15 cellular contexts compared by ENCODE assay signal in the genomic region with DNA sequence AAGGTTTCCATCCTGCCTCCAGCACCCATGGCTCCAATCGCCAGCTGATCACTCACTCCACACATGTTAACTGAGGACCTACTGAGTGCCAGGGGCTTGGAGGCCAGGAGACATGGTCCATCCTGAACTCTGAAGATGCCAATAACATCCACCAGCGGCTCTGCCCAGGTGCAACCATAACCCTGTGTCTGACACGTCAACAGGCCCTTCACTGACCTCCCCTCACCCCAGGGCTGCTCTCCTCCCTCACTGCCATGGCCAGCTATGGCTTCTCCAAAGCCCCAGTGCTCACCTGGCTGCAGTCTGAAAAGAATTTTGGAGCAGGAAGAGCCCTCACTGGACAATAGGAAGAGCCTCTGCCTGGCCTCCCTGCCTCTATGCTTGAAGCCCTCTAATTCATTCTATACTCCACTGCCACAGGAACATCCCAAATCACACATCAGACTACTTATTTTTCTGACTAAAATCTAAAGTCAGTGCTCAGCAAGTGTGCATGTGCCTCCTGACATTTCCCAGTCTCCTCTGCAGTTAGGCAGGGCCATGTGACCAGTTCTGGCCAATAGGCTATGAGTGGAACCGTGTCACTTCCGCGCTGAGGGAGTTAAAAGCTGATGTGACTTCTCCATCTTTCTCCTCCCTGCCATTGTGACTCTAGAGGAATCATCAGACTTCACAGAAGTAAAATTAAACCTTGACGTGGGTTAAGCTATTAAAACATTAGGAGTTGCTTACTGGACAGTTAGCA. TPM values are rescaled to one million over a fixed set of nuclear protein-coding genes. Genes with fewer than 3 reads are reported as not detected.
A peak's percentile ranks its signal among the peaks of the same experiment; 100 is the strongest.
DNase-seq lines count a peak whose midpoint lies in the region; ATAC-seq and TF ChIP-seq lines count a peak whose summit lies in the region.
"Had no signal": no experiment of that assay in that cellular context is flagged by ENCODE, and none has a peak within 500 bp of the region (broad histone marks: within the 10 kb centered on the region; RNA-seq: fewer than 3 reads in every experiment).

No MANE protein-coding gene starts in this region.

- no peak for ATAC-seq in GM18517 (IDR thresholded peaks at IDR 0.05; ENCODE audit: unreplicated experiment)
- ATAC-seq: GM23338 had no signal

- DNase-seq in breast epithelium (ENCODE audit: low spot score in 2 of 2) (no peak), mammary epithelial cell (no peak), WERI-Rb-1 (peak; percentile 3), chondrocyte (ENCODE audit: low spot score) (peak; percentile 43), mesenteric fat pad (ENCODE audit: low spot score) (peak; percentile 82), ascending aorta (ENCODE audit: low spot score in 2 of 2) (no peak), NCI-H2227 (lab: John Stamatoyannopoulos, UW; ENCODE audit: unreplicated experiment) (no peak)
- DNase-seq: ACHN; CD4-positive, CD25-positive, alpha-beta regulatory T cell; DMS53; GF-D8; H7 had no signal

- TF ChIP-seq POLR2A in breast epithelium (IDR thresholded peaks at IDR 0.05), result no peak

- intact Hi-C loops in breast epithelium (cut with DNase I; ENCODE audit: low total_unique reads), result no loop called here
- intact Hi-C loops in mammary epithelial cell (cut with micrococcal nuclease), result no loop called here
- intact Hi-C loops in ascending aorta (cut with DNase I), result no loop called here

- CTCF ChIA-PET in mammary epithelial cell (lab: Charles Lee; ENCODE audit: low non-redundant PET), result no interaction called here

- H4K20me1 ChIP-seq in mammary epithelial cell (ENCODE audit: insufficient read depth, low read length), result no peaks in the 10 kb centered on the region
- H4K20me1 ChIP-seq: BLaER1 treated with 17β-estradiol and CSF1 and Interleukin-3, amounts not matched to agents 10 nM and 100 nM had no signal

- TF ChIP-seq CTCF in breast epithelium (IDR thresholded peaks at IDR 0.05) (no peak), mammary epithelial cell (conservative IDR thresholded peaks at IDR 0.05 in 1 of 2, IDR thresholded peaks at IDR 0.05 in 1 of 2; ENCODE audit: extremely low read depth in 1 of 2, insufficient read depth in 1 of 2, low read depth in 1 of 2, low read length in 2 of 2) (no peak), WERI-Rb-1 (IDR thresholded peaks at IDR 0.05; ENCODE audit: low read depth, low read length) (no peak), chondrocyte (IDR thresholded peaks at IDR 0.05) (no peak), ascending aorta (IDR thresholded peaks at IDR 0.05) (no peak)

- 98% methylated on average over 7 of the region's 7 CpGs for WGBS in mammary epithelial cell (ENCODE audit: low coverage, missing lambda C conversion rate)

- no peak overlapping the region for H3K9ac ChIP-seq in mammary epithelial cell (ENCODE audit: insufficient read depth, low read length)
- H3K9ac ChIP-seq: BLaER1 treated with 17β-estradiol and CSF1 and Interleukin-3, amounts not matched to agents 10 nM and 100 nM had no signal

- H3K4me1 Mint-ChIP-seq in chondrocyte (ENCODE audit: low read depth), result no peaks in the 10 kb centered on the region
- H3K4me1 Mint-ChIP-seq: CD4-positive, CD25-positive, alpha-beta regulatory T cell had no signal

- no peak overlapping the region for H3K4me3 Mint-ChIP-seq in chondrocyte (ENCODE audit: unreplicated experiment)
- H3K4me3 Mint-ChIP-seq: CD4-positive, CD25-positive, alpha-beta regulatory T cell; GM23338 had no signal

- peaks cover 8% of the 10 kb centered on the region for H3K9me3 Mint-ChIP-seq in chondrocyte (ENCODE audit: low read depth)
- H3K9me3 Mint-ChIP-seq: GM23338 had no signal

- H3K36me3 Mint-ChIP-seq in chondrocyte (ENCODE audit: low read depth), result peaks cover 5% of the 10 kb centered on the region
- H3K36me3 Mint-ChIP-seq: CD4-positive, CD25-positive, alpha-beta regulatory T cell had no signal

- no peak overlapping the region for H3K27ac Mint-ChIP-seq in chondrocyte (ENCODE audit: unreplicated experiment)
- H3K27ac Mint-ChIP-seq: GM23338 had no signal

- no peaks in the 10 kb centered on the region for H3K79me2 ChIP-seq in mammary epithelial cell (ENCODE audit: insufficient read depth, low read length)

- in situ Hi-C loops in mammary epithelial cell (cut with MboI; ENCODE audit: low sequenced_read_pairs in 2 of 2), result no loop called here

- H3K4me2 ChIP-seq in mammary epithelial cell (ENCODE audit: insufficient read depth, low read depth, low read length), result no peak overlapping the region
- H3K4me2 ChIP-seq: BLaER1 treated with 17β-estradiol and CSF1 and Interleukin-3, amounts not matched to agents 10 nM and 100 nM; GM23338 had no signal

- peaks cover 24% of the 10 kb centered on the region for H3K27me3 Mint-ChIP-seq in chondrocyte (ENCODE audit: low read depth)

- H2AFZ ChIP-seq in mammary epithelial cell (ENCODE audit: low read depth, low read length), result no peak overlapping the region
- H2AFZ ChIP-seq: GM23338 had no signal

- no peaks in the 10 kb centered on the region for H3K27me3 ChIP-seq in breast epithelium
- H3K27me3 ChIP-seq in mammary epithelial cell (ENCODE audit: insufficient read depth, low read length), result no peaks in the 10 kb centered on the region
- no peaks in the 10 kb centered on the region for H3K27me3 ChIP-seq in WERI-Rb-1 (ENCODE audit: insufficient read depth, low read depth, severe bottlenecking)
- no peaks in the 10 kb centered on the region for H3K27me3 ChIP-seq in ascending aorta
- H3K27me3 ChIP-seq: BLaER1 treated with 17β-estradiol and CSF1 and Interleukin-3, amounts not matched to agents 10 nM and 100 nM had no signal

- dilution Hi-C loops in mammary epithelial cell (cut with HindIII; ENCODE audit: low sequenced_read_pairs), result no loop called here

- H3K4me1 ChIP-seq in breast epithelium, result peaks cover 0 to 6% of the 10 kb centered on the region in 2 donors
- H3K4me1 ChIP-seq in mammary epithelial cell (ENCODE audit: insufficient read depth, low read length), result peaks cover 26% of the 10 kb centered on the region
- H3K4me1 ChIP-seq in ascending aorta, result peaks cover 0 to 9% of the 10 kb centered on the region in 2 donors

- H3K9me3 ChIP-seq in breast epithelium, result no peaks in the 10 kb centered on the region
- H3K9me3 ChIP-seq in mammary epithelial cell (replicated peaks; ENCODE audit: insufficient read depth, low read length), result no peaks in the 10 kb centered on the region
- H3K9me3 ChIP-seq in WERI-Rb-1 (ENCODE audit: severe bottlenecking), result no peaks in the 10 kb centered on the region
- no peaks in the 10 kb centered on the region for H3K9me3 ChIP-seq in ascending aorta

- H3K36me3 ChIP-seq in breast epithelium (no peaks in the 10 kb centered on the region), mammary epithelial cell (ENCODE audit: insufficient read depth, low read length) (no peaks in the 10 kb centered on the region), WERI-Rb-1 (no peaks in the 10 kb centered on the region), ascending aorta (no peaks in the 10 kb centered on the region)
- H3K36me3 ChIP-seq: BLaER1 treated with 17β-estradiol and CSF1 and Interleukin-3, amounts not matched to agents 10 nM and 100 nM had no signal

- no TSS peak for BruUV-seq in mammary epithelial cell (replicated peaks; lab: Mats Ljungman, UMichigan)

- peak overlapping the region; percentile 59 to 71 for H3K27ac ChIP-seq in breast epithelium
- H3K27ac ChIP-seq in mammary epithelial cell (ENCODE audit: insufficient read depth, low read depth, low read length), result no peak overlapping the region
- no peak overlapping the region for H3K27ac ChIP-seq in WERI-Rb-1
- no peak overlapping the region for H3K27ac ChIP-seq in ascending aorta
- H3K27ac ChIP-seq: BLaER1 treated with 17β-estradiol and CSF1 and Interleukin-3, amounts not matched to agents 10 nM and 100 nM had no signal

- H3K4me3 ChIP-seq in breast epithelium (no peak overlapping the region), mammary epithelial cell (replicated peaks in 1 of 3; ENCODE audit: insufficient read depth in 1 of 3, low read depth in 2 of 3, low read length in 3 of 3) (no peak overlapping the region), WERI-Rb-1 (ENCODE audit: low read depth, low read length) (no peak overlapping the region), ascending aorta (no peak overlapping the region)
- H3K4me3 ChIP-seq: BLaER1 treated with 17β-estradiol and CSF1 and Interleukin-3, amounts not matched to agents 10 nM and 100 nM; GM23338 had no signal

RNA-seq across cellular contexts. Expression of a gene that starts 37.2 kb away (rescaled TPM):
- total RNA-seq in breast epithelium, result 10 to 100 TPM in 1 of 3 donors, 1 to 10 TPM in 2; 5.6 to 26.5 (median 6.1) TPM
- total RNA-seq in mammary epithelial cell, result 1 to 10 TPM; 3.4 to 4.2 TPM
- polyA plus RNA-seq in mammary epithelial cell, result 2.4 TPM
- 5.3 TPM for polyA minus RNA-seq in mammary epithelial cell
- total RNA-seq in chondrocyte, result 1.00 to 4.4 TPM (median 1.4 TPM) in 3 replicates
- 14.2 TPM for total RNA-seq in mesenteric fat pad
- total RNA-seq in ascending aorta, result 8.1 TPM
- total RNA-seq: CD4-positive, CD25-positive, alpha-beta regulatory T cell had no signal
- polyA plus RNA-seq: CD4-positive, CD25-positive, alpha-beta regulatory T cell had no signal

Comparison
In these comparisons a context has a peak if more than half of its experiments do, and no peak if none do; other contexts are left out.
1. H3K27ac ChIP-seq: peak in breast epithelium (2 of 2); none in mammary epithelial cell (single experiment), WERI-Rb-1 (single experiment) and ascending aorta (0 of 2).
2. DNase-seq: peak in WERI-Rb-1 (single experiment), chondrocyte (single experiment) and mesenteric fat pad (single experiment); none in breast epithelium (0 of 2), mammary epithelial cell (single experiment), ascending aorta (0 of 2) and NCI-H2227 (single experiment).